28 cellular contexts compared by ENCODE assay signal in the genomic region with DNA sequence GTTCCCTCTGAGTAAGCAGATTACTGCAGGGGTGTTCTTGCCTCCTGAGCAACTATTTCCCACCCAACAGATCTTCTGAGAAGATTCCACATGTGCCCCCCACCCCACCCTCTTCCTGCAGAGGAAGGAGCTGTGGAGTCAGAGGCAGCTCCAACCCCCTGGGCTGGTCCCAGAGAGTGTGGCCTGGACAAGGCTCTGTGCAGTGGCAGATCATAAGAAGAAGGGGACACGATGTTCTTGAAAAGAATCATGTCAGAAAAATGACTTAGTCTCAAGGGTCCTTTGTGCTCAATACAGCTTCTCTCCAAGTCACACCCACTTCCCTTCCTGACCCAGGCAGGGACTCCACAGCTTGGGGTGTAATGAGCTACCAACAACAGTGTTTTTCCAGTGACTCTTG.
"Had no signal": no experiment of that assay in that cellular context is flagged by ENCODE, and none has a peak within 500 bp of the region (broad histone marks: within the 10 kb centered on the region; RNA-seq: fewer than 3 reads in every experiment).

No MANE protein-coding gene starts in this region.

- H3K36me3 Mint-ChIP-seq: activated naive CD4-positive, alpha-beta T cell treated with anti-CD3 and anti-CD28 coated beads, Interleukin-2, amount 10 ng/mL, durations not matched to agents 7 days and 5 days; brain had no signal

- H3K4me1 Mint-ChIP-seq: activated CD4-positive, alpha-beta memory T cell treated with anti-CD3 and anti-CD28 coated beads, Interleukin-2, amount 10 ng/mL, durations not matched to agents 7 days and 5 days; activated naive CD4-positive, alpha-beta T cell treated with anti-CD3 and anti-CD28 coated beads, Interleukin-2, amount 10 ng/mL, durations not matched to agents 7 days and 5 days had no signal

- H3K27me3 ChIP-seq: Peyer's patch had no signal

- ATAC-seq: activated naive CD8-positive, alpha-beta T cell treated with anti-CD3 and anti-CD28 coated beads, Interleukin-2, amount 50 U/mL, for 24 hours; PC-3 had no signal

- H3K27ac ChIP-seq: Peyer's patch, WERI-Rb-1 had no signal

- H3K36me3 ChIP-seq: Peyer's patch, WERI-Rb-1 had no signal

- H3K4me3 Mint-ChIP-seq: activated CD4-positive, alpha-beta memory T cell treated with anti-CD3 and anti-CD28 coated beads, Interleukin-2, amount 10 ng/mL, durations not matched to agents 7 days and 5 days; activated naive CD4-positive, alpha-beta T cell treated with anti-CD3 and anti-CD28 coated beads, Interleukin-2, amount 10 ng/mL, durations not matched to agents 7 days and 5 days; activated naive CD8-positive, alpha-beta T cell; activated naive CD8-positive, alpha-beta T cell treated with anti-CD3 and anti-CD28 coated beads, Interleukin-2, amount 50 U/mL, for 24 hours; brain had no signal

- DNase-seq: activated CD4-positive, alpha-beta memory T cell treated with anti-CD3 and anti-CD28 coated beads, Interleukin-2, amount 10 ng/mL, durations not matched to agents 7 days and 5 days; activated CD4-positive, alpha-beta T cell treated with anti-CD3 and anti-CD28 coated beads for 1 hour; activated CD4-positive, alpha-beta T cell treated with anti-CD3 and anti-CD28 coated beads for 48 hours; activated CD4-positive, CD25-positive, alpha-beta regulatory T cell; activated effector memory CD4-positive, alpha-beta T cell treated with Interleukin-2 at 50 U/mL for 16 hours; activated naive CD4-positive, alpha-beta T cell treated with anti-CD3 and anti-CD28 coated beads, Interleukin-2, amount 10 ng/mL, durations not matched to agents 7 days and 5 days; activated naive CD8-positive, alpha-beta T cell treated with anti-CD3 and anti-CD28 coated beads, Interleukin-2, amount 50 U/mL, for 24 hours; activated T-cell treated with anti-CD3 and anti-CD28 coated beads, Interleukin-2, amount 50 U/mL, for 48 hours; anterior cingulate cortex; caudate nucleus; cerebellar nuclear complex; Karpas-422; NCI-H1048; NCI-H1105 treated with DMSO at 0.1 percent for 48 hours; NCI-H1436; NCI-H1694; NCI-H2029; NCI-H345; NCI-H524 treated with DMSO at 0.1 percent for 48 hours; NK-92 treated with Interleukin-12 subunit alpha and Interleukin-12 subunit beta, amount 100 ng/mL, for 24 hours; PC-3; Peyer's patch; RPMI8226; SHP77 treated with DMSO at 0.1 percent for 48 hours; T1000; WERI-Rb-1 had no signal

- H3K27me3 Mint-ChIP-seq: activated naive CD8-positive, alpha-beta T cell had no signal

- H3K27ac Mint-ChIP-seq: activated CD4-positive, alpha-beta memory T cell treated with anti-CD3 and anti-CD28 coated beads, Interleukin-2, amount 10 ng/mL, durations not matched to agents 7 days and 5 days; activated naive CD4-positive, alpha-beta T cell treated with anti-CD3 and anti-CD28 coated beads, Interleukin-2, amount 10 ng/mL, durations not matched to agents 7 days and 5 days; activated naive CD8-positive, alpha-beta T cell; activated naive CD8-positive, alpha-beta T cell treated with anti-CD3 and anti-CD28 coated beads, Interleukin-2, amount 50 U/mL, for 24 hours had no signal

- H3K4me1 ChIP-seq: Peyer's patch had no signal

- H3K9me3 ChIP-seq: Peyer's patch had no signal

- H3K4me3 ChIP-seq: Peyer's patch had no signal

- H3K9me3 Mint-ChIP-seq: activated CD4-positive, alpha-beta memory T cell treated with anti-CD3 and anti-CD28 coated beads, Interleukin-2, amount 10 ng/mL, durations not matched to agents 7 days and 5 days; activated naive CD4-positive, alpha-beta T cell treated with anti-CD3 and anti-CD28 coated beads, Interleukin-2, amount 10 ng/mL, durations not matched to agents 7 days and 5 days; activated naive CD8-positive, alpha-beta T cell treated with anti-CD3 and anti-CD28 coated beads, Interleukin-2, amount 50 U/mL, for 24 hours had no signal
